21 cellular contexts compared by ENCODE assay signal in genomic region chr13:77190349-77190748, GRCh38.
"Had no signal": no experiment of that assay in that cellular context is flagged by ENCODE, and none has a peak within 500 bp of the region (broad histone marks: within the 10 kb centered on the region; RNA-seq: fewer than 3 reads in every experiment).

No MANE protein-coding gene starts in this region.

- H3K27ac Mint-ChIP-seq: dendritic cell treated with granulocyte-macrophage colony-stimulating factor and Interleukin-4, amounts not matched to agents 40 ng/mL and 50 ng/mL, for 4 days; effector memory CD8-positive, alpha-beta T cell; stimulated activated naive B cell treated with anti-CD40 and anti-IgM and Interleukin-4, amounts not matched to agents 10 μg/mL and 1 μg/mL and 100 μg/mL, for 72 hours; stimulated activated naive CD8-positive, alpha-beta T cell treated with anti-CD3 and anti-CD28 coated beads, Interleukin-15, amount 100 ng/mL, for 72 hours had no signal

- ATAC-seq: effector memory CD8-positive, alpha-beta T cell; gastrocnemius medialis; heart right ventricle; left lobe of liver; mucosa of descending colon; naive thymus-derived CD8-positive, alpha-beta T cell; psoas muscle; right lobe of liver; stimulated activated naive B cell treated with anti-CD40 and anti-IgM and Interleukin-4, amounts not matched to agents 10 μg/mL and 1 μg/mL and 100 μg/mL, for 72 hours; stimulated activated naive CD8-positive, alpha-beta T cell treated with anti-CD3 and anti-CD28 coated beads, Interleukin-15, amount 100 ng/mL, for 72 hours had no signal

- H3K4me1 Mint-ChIP-seq: stimulated activated naive CD8-positive, alpha-beta T cell treated with anti-CD3 and anti-CD28 coated beads, Interleukin-15, amount 100 ng/mL, for 72 hours had no signal

- H3K9me3 Mint-ChIP-seq: dendritic cell treated with granulocyte-macrophage colony-stimulating factor and Interleukin-4, amounts not matched to agents 40 ng/mL and 50 ng/mL, for 4 days; effector memory CD8-positive, alpha-beta T cell; naive thymus-derived CD8-positive, alpha-beta T cell; stimulated activated naive CD8-positive, alpha-beta T cell treated with anti-CD3 and anti-CD28 coated beads, Interleukin-15, amount 100 ng/mL, for 72 hours had no signal

- DNase-seq: effector memory CD8-positive, alpha-beta T cell; gastrocnemius medialis; heart right ventricle; hypothalamus; islet precursor cell; mammary epithelial cell; mucosa of descending colon; naive thymus-derived CD8-positive, alpha-beta T cell; psoas muscle; retina; right lobe of liver; spleen; stimulated activated CD4-positive, alpha-beta T cell treated with anti-CD3 and anti-CD28 coated beads, Interleukin-15, amount 100 ng/mL, for 24 hours; stimulated activated CD4-positive, alpha-beta T cell treated with anti-CD3 and anti-CD28 coated beads, Interleukin-1b, Interleukin-23, amount 100 ng/mL, for 48 hours; stimulated activated CD4-positive, alpha-beta T cell treated with anti-CD3 and anti-CD28 coated beads, Interleukin-4, amount 100 ng/mL, for 24 hours; stimulated activated naive B cell treated with anti-CD40 and anti-IgM and Interleukin-4, amounts not matched to agents 10 μg/mL and 1 μg/mL and 100 μg/mL, for 72 hours; stimulated activated naive CD8-positive, alpha-beta T cell treated with anti-CD3 and anti-CD28 coated beads, Interleukin-15, amount 100 ng/mL, for 72 hours; testis; transverse colon had no signal

- H3K27me3 Mint-ChIP-seq: dendritic cell treated with granulocyte-macrophage colony-stimulating factor and Interleukin-4, amounts not matched to agents 40 ng/mL and 50 ng/mL, for 4 days; effector memory CD8-positive, alpha-beta T cell; naive thymus-derived CD8-positive, alpha-beta T cell; stimulated activated naive B cell treated with anti-CD40 and anti-IgM and Interleukin-4, amounts not matched to agents 10 μg/mL and 1 μg/mL and 100 μg/mL, for 72 hours; stimulated activated naive CD8-positive, alpha-beta T cell treated with anti-CD3 and anti-CD28 coated beads, Interleukin-15, amount 100 ng/mL, for 72 hours had no signal

- H3K4me3 Mint-ChIP-seq: dendritic cell treated with granulocyte-macrophage colony-stimulating factor and Interleukin-4, amounts not matched to agents 40 ng/mL and 50 ng/mL, for 4 days; effector memory CD8-positive, alpha-beta T cell; naive thymus-derived CD8-positive, alpha-beta T cell; stimulated activated naive B cell treated with anti-CD40 and anti-IgM and Interleukin-4, amounts not matched to agents 10 μg/mL and 1 μg/mL and 100 μg/mL, for 72 hours; stimulated activated naive CD8-positive, alpha-beta T cell treated with anti-CD3 and anti-CD28 coated beads, Interleukin-15, amount 100 ng/mL, for 72 hours had no signal
